ENCODE assay signal across 14 cellular contexts in the genomic region with DNA sequence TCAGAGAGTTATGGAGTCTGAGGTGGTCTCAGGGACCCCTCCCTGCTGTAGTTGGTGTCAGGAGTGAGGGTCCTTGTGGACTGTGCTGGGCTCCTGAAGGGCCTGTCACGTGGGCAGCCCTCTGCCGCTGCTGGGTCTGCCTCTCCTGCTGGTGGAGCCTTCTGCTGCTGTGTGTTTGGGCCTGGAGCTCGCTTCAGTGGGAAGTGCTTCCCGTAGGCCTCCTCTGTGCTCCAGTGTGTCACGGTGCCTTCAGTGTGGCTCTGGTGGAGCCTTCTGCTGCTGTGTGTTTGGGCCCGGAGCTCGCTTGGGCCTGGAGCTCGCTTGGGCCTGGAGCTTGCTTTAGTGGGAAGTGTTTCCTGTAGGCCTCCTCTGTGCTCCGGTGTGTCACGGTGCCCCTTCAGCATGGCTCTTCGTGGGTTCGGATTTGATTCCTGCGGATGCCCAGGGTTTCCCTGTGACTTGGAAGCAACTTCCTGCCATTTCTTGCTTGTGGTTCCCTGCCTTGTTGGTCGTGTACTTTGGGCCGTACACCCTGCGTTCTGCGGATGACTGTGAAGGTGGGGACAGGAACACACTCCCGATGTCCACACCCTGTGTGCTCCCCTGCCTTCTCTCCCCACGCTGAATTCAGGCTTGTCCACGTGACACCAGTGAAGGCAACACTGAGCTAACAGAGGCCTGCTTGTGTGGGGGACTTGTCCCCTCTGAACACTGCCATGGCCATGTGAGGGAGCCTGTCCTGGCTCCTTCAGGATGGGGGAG.
"Had no signal": no experiment of that assay in that cellular context is flagged by ENCODE, and none has a peak within 500 bp of the region (broad histone marks: within the 10 kb centered on the region; RNA-seq: fewer than 3 reads in every experiment).

No MANE protein-coding gene starts in this region.

- DNase-seq: activated CD4-positive, alpha-beta memory T cell treated with anti-CD3 and anti-CD28 coated beads for 36 hours; activated naive CD4-positive, alpha-beta T cell treated with anti-CD3 and anti-CD28 coated beads, Interleukin-2, amount 50 U/mL, for 16 hours; foreskin keratinocyte; head of caudate nucleus; mesenchymal stem cell; stimulated activated CD4-positive, alpha-beta T cell treated with anti-CD3 and anti-CD28 coated beads, Interleukin-4, amount 100 ng/mL, for 1 hour; stimulated activated CD8-positive, alpha-beta memory T cell treated with anti-CD3 and anti-CD28 coated beads, Interleukin-4, amount 100 ng/mL, for 48 hours; stomach; T-helper 2 cell had no signal

- H3K27me3 ChIP-seq: foreskin keratinocyte, left lung, stomach, vagina had no signal

- H3K27ac Mint-ChIP-seq: activated CD4-positive, alpha-beta memory T cell treated with anti-CD3 and anti-CD28 coated beads for 36 hours; activated T-helper 1 cell treated with anti-CD3 and anti-CD28 coated beads, Interleukin-12 subunit alpha, Interleukin-12 subunit beta, Interleukin-2, Interleukin-4 antibody, amounts not matched to agents 30 ng/mL and 10 ng/mL and 1 ng/mL, durations not matched to agents 14 hours and 24 hours and 36 hours had no signal

- H3K4me1 ChIP-seq: foreskin keratinocyte, left lung, stomach, vagina had no signal

- H3K27ac ChIP-seq: foreskin keratinocyte, left lung, stomach, vagina, VCaP had no signal

- H3K4me3 ChIP-seq: left lung, stomach, vagina had no signal

- H3K4me3 Mint-ChIP-seq: activated CD4-positive, alpha-beta memory T cell treated with anti-CD3 and anti-CD28 coated beads for 36 hours; activated T-helper 1 cell treated with anti-CD3 and anti-CD28 coated beads, Interleukin-12 subunit alpha, Interleukin-12 subunit beta, Interleukin-2, Interleukin-4 antibody, amounts not matched to agents 30 ng/mL and 10 ng/mL and 1 ng/mL, durations not matched to agents 14 hours and 24 hours and 36 hours had no signal

- ATAC-seq: foreskin keratinocyte, left lung had no signal

- FAIRE-seq: islet of Langerhans had no signal

- H3K27me3 Mint-ChIP-seq: activated CD4-positive, alpha-beta memory T cell treated with anti-CD3 and anti-CD28 coated beads for 36 hours had no signal
